15 cellular contexts compared by ENCODE assay signal in genomic region chr10:2990764-2991163, GRCh38.
"Had no signal": no experiment of that assay in that cellular context is flagged by ENCODE, and none has a peak within 500 bp of the region (broad histone marks: within the 10 kb centered on the region; RNA-seq: fewer than 3 reads in every experiment).

No MANE protein-coding gene starts in this region.

- ATAC-seq: activated T-cell treated with anti-CD3 and anti-CD28 coated beads, Interleukin-2, amount 50 U/mL, for 72 hours; stimulated activated naive CD8-positive, alpha-beta T cell treated with anti-CD3 and anti-CD28 coated beads, Interleukin-15, amount 100 ng/mL, for 72 hours had no signal

- DNase-seq: activated CD4-positive, alpha-beta T cell treated with anti-CD3 and anti-CD28 coated beads for 1 hour; activated CD8-positive, alpha-beta memory T cell treated with anti-CD3 and anti-CD28 coated beads for 24 hours; activated effector memory CD4-positive, alpha-beta T cell treated with anti-CD3 and anti-CD28 coated beads, Interleukin-2, amount 50 U/mL, for 16 hours; activated naive CD4-positive, alpha-beta T cell treated with anti-CD3 and anti-CD28 coated beads, Interleukin-2, amount 50 U/mL, for 16 hours; activated T-cell treated with anti-CD3 and anti-CD28 coated beads, Interleukin-2, amount 50 U/mL, for 72 hours; erythroblast; head of caudate nucleus; left ventricle myocardium inferior; stimulated activated naive CD8-positive, alpha-beta T cell treated with anti-CD3 and anti-CD28 coated beads, Interleukin-15, amount 100 ng/mL, for 72 hours; transverse colon had no signal

- H3K4me3 ChIP-seq: ascending aorta, breast epithelium, coronary artery, left ventricle myocardium inferior, right atrium auricular region, suprapubic skin, transverse colon had no signal
